8 cellular contexts compared by ENCODE assay signal in genomic region chr5:147098233-147098790, GRCh38.
DNase-seq lines count a peak whose midpoint lies in the region; ATAC-seq and TF ChIP-seq lines count a peak whose summit lies in the region.

No MANE protein-coding gene starts in this region.

- H3K4me3 ChIP-seq in HEK293 (ENCODE audit: low read depth, low read length) = no peak overlapping the region
- no peak overlapping the region for H3K4me3 ChIP-seq in astrocyte of the spinal cord (ENCODE audit: low read depth, low read length)
- no peak overlapping the region for H3K4me3 ChIP-seq in upper lobe of right lung

- peak; percentile 93 for DNase-seq in DMS53 (lab: John Stamatoyannopoulos, UW)
- peak; percentile 50 for DNase-seq in NCI-H2227 (lab: John Stamatoyannopoulos, UW; ENCODE audit: unreplicated experiment)
- peak; percentile 43 for DNase-seq in astrocyte of the spinal cord (ENCODE audit: low read depth, low spot score)
- DNase-seq in iris pigment epithelial cell (ENCODE audit: low read depth) = peak; percentile 40
- no peak for DNase-seq in upper lobe of right lung
- no peak for DNase-seq in activated CD4-positive, CD25-positive, alpha-beta regulatory T cell treated with anti-CD3 and anti-CD28 coated beads, Interleukin-2, amount 50 U/mL, for 72 hours
- no peak for DNase-seq in NOMO-1 treated with DMSO at 0.1 percent for 48 hours (lab: John Stamatoyannopoulos, UW; ENCODE audit: unreplicated experiment)

- TF ChIP-seq CTCF in HEK293 (tag by site-specific recombination; IDR thresholded peaks at IDR 0.05) (no peak), astrocyte of the spinal cord (IDR thresholded peaks at IDR 0.05; ENCODE audit: low read depth, low read length) (peak; percentile 54), upper lobe of right lung (IDR thresholded peaks at IDR 0.05) (peak; percentile 46)

- CTCF ChIA-PET in HEK293 (lab: Yijun Ruan, JAX) = interaction anchor here (0.6 to 4.9 kb wide), 34 partner anchors 10 to 1888 kb away, joined by 3 to 78 read pairs (median 4); no protein-coding TSS in a partner anchor

- in situ Hi-C loops in astrocyte of the spinal cord (cut with HindIII; ENCODE audit: low sequenced_read_pairs) = no loop called here

- no peaks in the 10 kb centered on the region for H3K27me3 ChIP-seq in upper lobe of right lung

- intact Hi-C loops in upper lobe of right lung (cut with DNase I) = no loop called here

- no peak overlapping the region for H3K27ac ChIP-seq in HEK293 (ENCODE audit: extremely low read depth, low read depth, low read length)
- H3K27ac ChIP-seq in upper lobe of right lung = no peak overlapping the region

- H3K36me3 ChIP-seq in HEK293 (ENCODE audit: control insufficient read depth in 2 of 2, insufficient read depth in 1 of 2, low read length in 2 of 2) (no peaks in the 10 kb centered on the region), upper lobe of right lung (no peaks in the 10 kb centered on the region)

- POLR2A ChIA-PET in HEK293 (lab: Yijun Ruan, JAX) = no interaction called here

- H3K4me1 ChIP-seq in HEK293 (ENCODE audit: control insufficient read depth, insufficient read depth, low read length) (no peaks in the 10 kb centered on the region), upper lobe of right lung (no peaks in the 10 kb centered on the region)

- H3K9me3 ChIP-seq in HEK293 (ENCODE audit: control insufficient read depth, insufficient read depth, low read depth, low read length) = no peaks in the 10 kb centered on the region
- no peaks in the 10 kb centered on the region for H3K9me3 ChIP-seq in upper lobe of right lung

- peak; percentile 45 for ATAC-seq in upper lobe of right lung

TF ChIP-seq in HEK293, 187 proteins besides CTCF, POLR2A, EP300 and RAD21:
- TF ChIP-seq ZNF529 (tag by site-specific recombination; IDR thresholded peaks at IDR 0.05; ENCODE audit: insufficient replicate concordance) (no peak), ZNF514 (tag by site-specific recombination; IDR thresholded peaks at IDR 0.05) (no peak), ZNF837 (tag by site-specific recombination; IDR thresholded peaks at IDR 0.05) (no peak), ZNF571 (tag by site-specific recombination; IDR thresholded peaks at IDR 0.05) (no peak), ZNF174 (tag by site-specific recombination; IDR thresholded peaks at IDR 0.05) (no peak), SP3 (tag by site-specific recombination; IDR thresholded peaks at IDR 0.05) (no peak), ZBTB17 (tag by site-specific recombination; IDR thresholded peaks at IDR 0.05) (no peak), EGR2 (tag by site-specific recombination; IDR thresholded peaks at IDR 0.05; ENCODE audit: low read depth) (peak; percentile 22; the same call in 1 of the 2 replicates)
TF ChIP-seq in HEK293: peak in this region for 1.

Comparison
In these comparisons a context has a peak if more than half of its experiments do, and no peak if none do; other contexts are left out.
1. DNase-seq: peak in DMS53 (single experiment), NCI-H2227 (single experiment), astrocyte of the spinal cord (single experiment) and iris pigment epithelial cell (single experiment); none in upper lobe of right lung (single experiment), activated CD4-positive, CD25-positive, alpha-beta regulatory T cell treated with anti-CD3 and anti-CD28 coated beads, Interleukin-2, amount 50 U/mL, for 72 hours (single experiment) and NOMO-1 treated with DMSO at 0.1 percent for 48 hours (single experiment).